In genomic region chr22:25061605-25062377, GRCh38 we compare ENCODE assay signal across 14 cellular contexts.
A peak's percentile ranks its signal among the peaks of the same experiment; 100 is the strongest.
DNase-seq lines count a peak whose midpoint lies in the region; ATAC-seq and TF ChIP-seq lines count a peak whose summit lies in the region.
"Had no signal": no experiment of that assay in that cellular context is flagged by ENCODE, and none has a peak within 500 bp of the region (broad histone marks: within the 10 kb centered on the region; RNA-seq: fewer than 3 reads in every experiment).

No MANE protein-coding gene starts in this region.

- H3K4me1 ChIP-seq in breast epithelium (no peaks in the 10 kb centered on the region), left lung (no peaks in the 10 kb centered on the region), A673 (ENCODE audit: insufficient read depth, low read length, poor library complexity, severe bottlenecking) (no peaks in the 10 kb centered on the region)
- H3K4me1 ChIP-seq: HAP-1 had no signal

- TF ChIP-seq POLR2A in breast epithelium (IDR thresholded peaks at IDR 0.05) = no peak

- H3K9me3 ChIP-seq in breast epithelium (no peaks in the 10 kb centered on the region), left lung (no peaks in the 10 kb centered on the region), A673 (ENCODE audit: low read depth, low read length, poor library complexity, severe bottlenecking) (no peaks in the 10 kb centered on the region)
- H3K9me3 ChIP-seq: BE2C, HAP-1 had no signal

- peak; percentile 56 for DNase-seq in MCF 10A (ENCODE audit: unreplicated experiment)
- no peak for DNase-seq in breast epithelium (ENCODE audit: low spot score in 2 of 2)
- DNase-seq in activated naive CD4-positive, alpha-beta T cell treated with anti-CD3 and anti-CD28 coated beads, Interleukin-2, amount 50 U/mL, for 72 hours (ENCODE audit: low spot score in 2 of 2) = no peak
- no peak for DNase-seq in glutamatergic neuron
- DNase-seq in left lung = no peak
- no peak for DNase-seq in stimulated activated CD4-positive, alpha-beta T cell treated with anti-CD3 and anti-CD28 coated beads, Interleukin-2, amount 100 ng/mL, for 48 hours
- DNase-seq in GOT3 (lab: John Stamatoyannopoulos, UW) = no peak
- no peak for DNase-seq in A673 (ENCODE audit: low spot score)
- DNase-seq: BE2C, mesendoderm, NCI-H1048, NCI-H345, T1000 had no signal

- H3K27ac ChIP-seq in breast epithelium (no peak overlapping the region), left lung (no peak overlapping the region), A673 (ENCODE audit: low read depth, low read length, poor library complexity, severe bottlenecking) (no peak overlapping the region)

- POLR2A ChIA-PET in MCF 10A (lab: Yijun Ruan, JAX) (interaction anchor here (0.6 to 1.2 kb wide), 3 partner anchors 103 to 712 kb away, joined by 3 to 4 read pairs (median 3); no protein-coding TSS in a partner anchor), A673 (lab: Charles Lee; ENCODE audit: low non-redundant PET) (no interaction called here)

- H3K27me3 Mint-ChIP-seq in MCF 10A (ENCODE audit: insufficient read depth, unreplicated experiment) (no peaks in the 10 kb centered on the region), glutamatergic neuron (ENCODE audit: unreplicated experiment) (peaks cover 4% of the 10 kb centered on the region)

- no TSS peak for BruUV-seq in MCF 10A (replicated peaks; lab: Mats Ljungman, UMichigan)
- no TSS peak for BruUV-seq in A673 (replicated peaks; lab: Mats Ljungman, UMichigan)

- no peaks in the 10 kb centered on the region for H3K9me3 Mint-ChIP-seq in MCF 10A (ENCODE audit: unreplicated experiment)
- H3K9me3 Mint-ChIP-seq in activated naive CD4-positive, alpha-beta T cell treated with anti-CD3 and anti-CD28 coated beads, Interleukin-2, amount 50 U/mL, for 72 hours = no peaks in the 10 kb centered on the region
- no peaks in the 10 kb centered on the region for H3K9me3 Mint-ChIP-seq in glutamatergic neuron (ENCODE audit: unreplicated experiment)

- H3K4me3 Mint-ChIP-seq in MCF 10A (ENCODE audit: unreplicated experiment) = peak overlapping the region; percentile 52
- no peak overlapping the region for H3K4me3 Mint-ChIP-seq in glutamatergic neuron (ENCODE audit: unreplicated experiment)

- intact Hi-C loops in MCF 10A (cut with micrococcal nuclease) (no loop called here), breast epithelium (cut with DNase I; ENCODE audit: low total_unique reads) (no loop called here), left lung (cut with DNase I) (no loop called here), A673 (cut with micrococcal nuclease; ENCODE audit: unreplicated experiment) (no loop called here)

- H3K4me3 ChIP-seq in breast epithelium (no peak overlapping the region), left lung (no peak overlapping the region), A673 (ENCODE audit: low read depth, low read length, poor library complexity, severe bottlenecking) (no peak overlapping the region)
- H3K4me3 ChIP-seq: HAP-1 had no signal

- H3K27me3 ChIP-seq in breast epithelium (no peaks in the 10 kb centered on the region), left lung (no peaks in the 10 kb centered on the region), A673 (replicated peaks; ENCODE audit: insufficient read depth, low read depth, low read length, poor library complexity) (no peaks in the 10 kb centered on the region)
- H3K27me3 ChIP-seq: BE2C had no signal

- CTCF ChIA-PET in MCF 10A (lab: Yijun Ruan, JAX) = interaction anchor here (0.6 to 1.4 kb wide), 7 partner anchors 8 to 579 kb away, joined by 3 to 7 read pairs (median 4); no protein-coding TSS in a partner anchor
- CTCF ChIA-PET in A673 (lab: Charles Lee) = no interaction called here

- no peaks in the 10 kb centered on the region for H3K36me3 ChIP-seq in breast epithelium
- H3K36me3 ChIP-seq in left lung = no peaks in the 10 kb centered on the region
- no peaks in the 10 kb centered on the region for H3K36me3 ChIP-seq in A673 (ENCODE audit: insufficient read depth, low read length, poor library complexity, severe bottlenecking)
- H3K36me3 ChIP-seq: BE2C, HAP-1 had no signal

- H3K27ac Mint-ChIP-seq in MCF 10A (ENCODE audit: low read depth, unreplicated experiment) (peak overlapping the region; percentile 95), glutamatergic neuron (ENCODE audit: unreplicated experiment) (peak overlapping the region; percentile 78)
- H3K27ac Mint-ChIP-seq in activated naive CD4-positive, alpha-beta T cell treated with anti-CD3 and anti-CD28 coated beads, Interleukin-2, amount 50 U/mL, for 72 hours = peak overlapping the region; percentile 96

- TF ChIP-seq CTCF in MCF 10A (IDR thresholded peaks at IDR 0.05; ENCODE audit: unreplicated experiment) (no peak), breast epithelium (IDR thresholded peaks at IDR 0.05) (no peak), glutamatergic neuron (IDR thresholded peaks at IDR 0.05; ENCODE audit: partially characterized antibody, unreplicated experiment) (no peak), left lung (IDR thresholded peaks at IDR 0.05) (no peak), A673 (conservative IDR thresholded peaks at IDR 0.05; ENCODE audit: low read depth, low read length) (no peak)

- H3K36me3 Mint-ChIP-seq in MCF 10A (ENCODE audit: insufficient read depth, unreplicated experiment) = peaks cover 75% of the 10 kb centered on the region
- no peaks in the 10 kb centered on the region for H3K36me3 Mint-ChIP-seq in activated naive CD4-positive, alpha-beta T cell treated with anti-CD3 and anti-CD28 coated beads, Interleukin-2, amount 50 U/mL, for 72 hours
- H3K36me3 Mint-ChIP-seq in glutamatergic neuron (ENCODE audit: unreplicated experiment) = no peaks in the 10 kb centered on the region

- ATAC-seq in activated naive CD4-positive, alpha-beta T cell treated with anti-CD3 and anti-CD28 coated beads, Interleukin-2, amount 50 U/mL, for 72 hours = no peak
- no peak for ATAC-seq in left lung

- H3K4me1 Mint-ChIP-seq in MCF 10A (ENCODE audit: insufficient read depth, unreplicated experiment) (peaks cover 9% of the 10 kb centered on the region), glutamatergic neuron (ENCODE audit: low read depth, unreplicated experiment) (peaks cover 5% of the 10 kb centered on the region)
